16 cellular contexts compared by ENCODE assay signal in the genomic region with DNA sequence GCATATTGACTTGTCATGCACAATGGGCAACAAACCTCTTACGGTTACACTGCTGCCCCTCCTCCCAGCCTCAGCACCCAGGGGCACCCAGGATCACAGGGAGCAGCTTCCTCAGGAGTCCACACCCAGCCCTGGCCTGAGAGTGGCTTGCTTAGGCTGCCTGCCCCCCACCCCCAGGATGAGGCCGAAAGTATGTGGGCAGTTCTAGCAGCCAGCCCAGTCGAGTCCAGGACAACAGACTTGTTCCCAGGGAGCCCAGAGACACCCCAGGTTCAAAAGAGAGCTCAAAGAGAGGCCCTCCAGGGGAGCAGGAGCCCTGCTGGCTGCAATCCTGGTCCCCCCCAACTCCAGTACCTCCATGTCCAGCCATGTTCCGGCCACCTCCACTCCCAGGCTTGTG.
DNase-seq lines count a peak whose midpoint lies in the region; ATAC-seq and TF ChIP-seq lines count a peak whose summit lies in the region.
"Had no signal": no experiment of that assay in that cellular context is flagged by ENCODE, and none has a peak within 500 bp of the region (broad histone marks: within the 10 kb centered on the region; RNA-seq: fewer than 3 reads in every experiment).

No MANE protein-coding gene starts in this region.

- H3K9ac ChIP-seq in endodermal cell (ENCODE audit: extremely low read depth, low read length, poor library complexity, severe bottlenecking) (no peak overlapping the region), neural progenitor cell (no peak overlapping the region)
- H3K9ac ChIP-seq: BLaER1 had no signal

- H3K4me1 ChIP-seq in endodermal cell (ENCODE audit: control insufficient read depth, insufficient read depth, low read length) (peaks cover 11% of the 10 kb centered on the region), neural progenitor cell (peaks cover 7% of the 10 kb centered on the region), spleen (peaks cover 0 to 18% (median 13%) of the 10 kb centered on the region in 6 donors)
- H3K4me1 ChIP-seq: BLaER1 had no signal

- H3K36me3 ChIP-seq in endodermal cell (ENCODE audit: control insufficient read depth, insufficient read depth, low read length) (no peaks in the 10 kb centered on the region), neural progenitor cell (no peaks in the 10 kb centered on the region), spleen (no peaks in the 10 kb centered on the region)
- H3K36me3 ChIP-seq: BLaER1 had no signal

- intact Hi-C loops in activated CD8-positive, alpha-beta T cell treated with anti-CD3 and anti-CD28 coated beads for 36 hours (cut with micrococcal nuclease), result loop anchor here (5.0 kb wide), 1 partner anchor 49 kb away; no protein-coding TSS in a partner anchor
- intact Hi-C loops in spleen (cut with DNase I; ENCODE audit: low total_unique reads), result no loop called here

- H3K4me1 Mint-ChIP-seq in activated CD8-positive, alpha-beta T cell treated with anti-CD3 and anti-CD28 coated beads, Interleukin-2, amount 10 ng/mL, durations not matched to agents 7 days and 5 days (ENCODE audit: low read depth), result no peaks in the 10 kb centered on the region
- H3K4me1 Mint-ChIP-seq in activated CD8-positive, alpha-beta T cell treated with anti-CD3 and anti-CD28 coated beads for 36 hours (ENCODE audit: low read depth), result no peaks in the 10 kb centered on the region
- H3K4me1 Mint-ChIP-seq in endodermal cell, result peaks cover 17% of the 10 kb centered on the region
- peaks cover 38% of the 10 kb centered on the region for H3K4me1 Mint-ChIP-seq in neural progenitor cell
- H3K4me1 Mint-ChIP-seq: CD4-positive, CD25-positive, alpha-beta regulatory T cell had no signal

- no peak overlapping the region for H3K27ac ChIP-seq in endodermal cell (ENCODE audit: low read depth, low read length)
- no peak overlapping the region for H3K27ac ChIP-seq in neural progenitor cell
- no peak overlapping the region for H3K27ac ChIP-seq in spleen
- H3K27ac ChIP-seq: 22Rv1, BLaER1, HL-60 had no signal

- CTCF ChIA-PET in activated CD8-positive, alpha-beta T cell treated with anti-CD3 and anti-CD28 coated beads, Interleukin-2, amount 10 ng/mL, durations not matched to agents 7 days and 5 days (lab: Charles Lee), result no interaction called here
- CTCF ChIA-PET in activated CD8-positive, alpha-beta T cell treated with anti-CD3 and anti-CD28 coated beads for 36 hours (lab: Charles Lee), result no interaction called here

- H3K79me2 ChIP-seq in neural progenitor cell (ENCODE audit: low read depth), result no peaks in the 10 kb centered on the region

- H4K20me1 ChIP-seq in neural progenitor cell (ENCODE audit: low read depth), result no peaks in the 10 kb centered on the region
- H4K20me1 ChIP-seq: BLaER1 had no signal

- ATAC-seq in activated CD8-positive, alpha-beta T cell treated with anti-CD3 and anti-CD28 coated beads, Interleukin-2, amount 10 ng/mL, durations not matched to agents 7 days and 5 days, result no peak
- ATAC-seq in activated CD8-positive, alpha-beta T cell treated with anti-CD3 and anti-CD28 coated beads for 36 hours, result no peak
- ATAC-seq in GM21390 (IDR thresholded peaks at IDR 0.05; ENCODE audit: unreplicated experiment), result no peak

- no peak overlapping the region for H3K4me2 ChIP-seq in neural progenitor cell
- H3K4me2 ChIP-seq: BLaER1 had no signal

- 67 to 90% methylated on average over 1 to 4 of the region's 4 CpGs for WGBS in endodermal cell (ENCODE audit: insufficient coverage in 1 of 2, insufficient read length in 1 of 2), 2 experiments
- WGBS in spleen, 5 donors, result 70 to 84% (median 76%) methylated on average over 3 to 4 of the region's 4 CpGs

- POLR2A ChIA-PET in activated CD8-positive, alpha-beta T cell treated with anti-CD3 and anti-CD28 coated beads, Interleukin-2, amount 10 ng/mL, durations not matched to agents 7 days and 5 days (lab: Charles Lee), result no interaction called here
- POLR2A ChIA-PET in activated CD8-positive, alpha-beta T cell treated with anti-CD3 and anti-CD28 coated beads for 36 hours (lab: Charles Lee), result interaction anchor here (0.7 kb wide), 1 partner anchor 61 kb away, joined by 3 read pairs; no protein-coding TSS in a partner anchor

- H3K27me3 ChIP-seq in endodermal cell (ENCODE audit: control insufficient read depth, insufficient read depth, low read length, poor library complexity, severe bottlenecking) (peaks cover 40% of the 10 kb centered on the region), neural progenitor cell (no peaks in the 10 kb centered on the region), spleen (replicated peaks in 1 of 7) (peaks cover 0 to 9% (median 0%) of the 10 kb centered on the region in 7 donors)
- H3K27me3 ChIP-seq: BLaER1 had no signal

- DNase-seq in activated CD8-positive, alpha-beta T cell treated with anti-CD3 and anti-CD28 coated beads, Interleukin-2, amount 10 ng/mL, durations not matched to agents 7 days and 5 days, result no peak
- DNase-seq in activated CD8-positive, alpha-beta T cell treated with anti-CD3 and anti-CD28 coated beads for 36 hours, result no peak
- peak; percentile 34 for DNase-seq in endodermal cell
- DNase-seq in neural progenitor cell (ENCODE audit: low spot score), result no peak
- DNase-seq in spleen, result peak; percentile 59
- DNase-seq in SIG-M5 treated with dmso at 0.1 percent for 504 hours (lab: John Stamatoyannopoulos, UW; ENCODE audit: unreplicated experiment), result no peak
- DNase-seq in hypothalamus (lab: John Stamatoyannopoulos, UW), result no peak
- DNase-seq: CD4-positive, CD25-positive, alpha-beta regulatory T cell; DMS53; GF-D8; HCEC 1CT; HFFc6 had no signal

- peak overlapping the region; percentile 29 for H3K27ac Mint-ChIP-seq in activated CD8-positive, alpha-beta T cell treated with anti-CD3 and anti-CD28 coated beads, Interleukin-2, amount 10 ng/mL, durations not matched to agents 7 days and 5 days
- H3K27ac Mint-ChIP-seq in activated CD8-positive, alpha-beta T cell treated with anti-CD3 and anti-CD28 coated beads for 36 hours, result no peak overlapping the region
- H3K27ac Mint-ChIP-seq in endodermal cell (no peak overlapping the region), neural progenitor cell (peak overlapping the region; percentile 49)
- H3K27ac Mint-ChIP-seq: CD4-positive, CD25-positive, alpha-beta regulatory T cell; HFFc6 had no signal

- no peak overlapping the region for H3K4me3 Mint-ChIP-seq in activated CD8-positive, alpha-beta T cell treated with anti-CD3 and anti-CD28 coated beads, Interleukin-2, amount 10 ng/mL, durations not matched to agents 7 days and 5 days
- no peak overlapping the region for H3K4me3 Mint-ChIP-seq in activated CD8-positive, alpha-beta T cell treated with anti-CD3 and anti-CD28 coated beads for 36 hours
- H3K4me3 Mint-ChIP-seq in endodermal cell (no peak overlapping the region), neural progenitor cell (no peak overlapping the region)
- H3K4me3 Mint-ChIP-seq: CD4-positive, CD25-positive, alpha-beta regulatory T cell; HFFc6 had no signal

- H3K27me3 Mint-ChIP-seq in activated CD8-positive, alpha-beta T cell treated with anti-CD3 and anti-CD28 coated beads, Interleukin-2, amount 10 ng/mL, durations not matched to agents 7 days and 5 days (ENCODE audit: low read depth), result no peaks in the 10 kb centered on the region
- peaks cover 5% of the 10 kb centered on the region for H3K27me3 Mint-ChIP-seq in activated CD8-positive, alpha-beta T cell treated with anti-CD3 and anti-CD28 coated beads for 36 hours
- H3K27me3 Mint-ChIP-seq in endodermal cell (ENCODE audit: insufficient read depth) (peaks cover 50% of the 10 kb centered on the region), neural progenitor cell (ENCODE audit: insufficient read depth, low read depth) (peaks cover 18% of the 10 kb centered on the region)

- H2AFZ ChIP-seq in neural progenitor cell (replicated peaks), result no peak overlapping the region

- no peak for TF ChIP-seq POLR2A in spleen (IDR thresholded peaks at IDR 0.05)

- H3K36me3 Mint-ChIP-seq in activated CD8-positive, alpha-beta T cell treated with anti-CD3 and anti-CD28 coated beads, Interleukin-2, amount 10 ng/mL, durations not matched to agents 7 days and 5 days (ENCODE audit: low read depth), result no peaks in the 10 kb centered on the region
- no peaks in the 10 kb centered on the region for H3K36me3 Mint-ChIP-seq in activated CD8-positive, alpha-beta T cell treated with anti-CD3 and anti-CD28 coated beads for 36 hours (ENCODE audit: low read depth)
- H3K36me3 Mint-ChIP-seq in endodermal cell (ENCODE audit: low read depth) (no peaks in the 10 kb centered on the region), neural progenitor cell (no peaks in the 10 kb centered on the region)
- H3K36me3 Mint-ChIP-seq: CD4-positive, CD25-positive, alpha-beta regulatory T cell had no signal

- H3F3A ChIP-seq in neural progenitor cell (ENCODE audit: low read depth), result peaks cover 4% of the 10 kb centered on the region

- H3K9me3 Mint-ChIP-seq in activated CD8-positive, alpha-beta T cell treated with anti-CD3 and anti-CD28 coated beads, Interleukin-2, amount 10 ng/mL, durations not matched to agents 7 days and 5 days (ENCODE audit: insufficient read depth), result no peaks in the 10 kb centered on the region
- H3K9me3 Mint-ChIP-seq in activated CD8-positive, alpha-beta T cell treated with anti-CD3 and anti-CD28 coated beads for 36 hours, result no peaks in the 10 kb centered on the region
- H3K9me3 Mint-ChIP-seq in endodermal cell, result no peaks in the 10 kb centered on the region
- peaks cover 2% of the 10 kb centered on the region for H3K9me3 Mint-ChIP-seq in neural progenitor cell
- H3K9me3 Mint-ChIP-seq: CD4-positive, CD25-positive, alpha-beta regulatory T cell; HFFc6 had no signal

- H3K9me3 ChIP-seq in endodermal cell (ENCODE audit: control insufficient read depth, low read length) (no peaks in the 10 kb centered on the region), neural progenitor cell (ENCODE audit: low read depth) (no peaks in the 10 kb centered on the region), spleen (no peaks in the 10 kb centered on the region)
- H3K9me3 ChIP-seq: BLaER1 had no signal

- H3K4me3 ChIP-seq in endodermal cell (ENCODE audit: low read length), result no peak overlapping the region
- no peak overlapping the region for H3K4me3 ChIP-seq in neural progenitor cell
- no peak overlapping the region for H3K4me3 ChIP-seq in spleen
- H3K4me3 ChIP-seq: BLaER1 had no signal

- TF ChIP-seq CTCF in activated CD8-positive, alpha-beta T cell treated with anti-CD3 and anti-CD28 coated beads for 36 hours (IDR thresholded peaks at IDR 0.05), result no peak
- TF ChIP-seq CTCF in endodermal cell (conservative IDR thresholded peaks at IDR 0.05) (no peak), neural progenitor cell (IDR thresholded peaks at IDR 0.05) (no peak), spleen (IDR thresholded peaks at IDR 0.05 in 8 of 11, conservative IDR thresholded peaks at IDR 0.05 in 3 of 11) (no peak)

Comparison
In these comparisons a context has a peak if more than half of its experiments do, and no peak if none do; other contexts are left out.
1. H3K27ac Mint-ChIP-seq: peak in activated CD8-positive, alpha-beta T cell treated with anti-CD3 and anti-CD28 coated beads, Interleukin-2, amount 10 ng/mL, durations not matched to agents 7 days and 5 days (single experiment) and neural progenitor cell (single experiment); none in activated CD8-positive, alpha-beta T cell treated with anti-CD3 and anti-CD28 coated beads for 36 hours (single experiment) and endodermal cell (single experiment).
2. DNase-seq: peak in endodermal cell (single experiment) and spleen (single experiment); none in activated CD8-positive, alpha-beta T cell treated with anti-CD3 and anti-CD28 coated beads, Interleukin-2, amount 10 ng/mL, durations not matched to agents 7 days and 5 days (single experiment), activated CD8-positive, alpha-beta T cell treated with anti-CD3 and anti-CD28 coated beads for 36 hours (single experiment), neural progenitor cell (single experiment), SIG-M5 treated with dmso at 0.1 percent for 504 hours (single experiment) and hypothalamus (0 of 51).